Comparison of ENCODE assay signal across 1 cellular context in the genomic region with DNA sequence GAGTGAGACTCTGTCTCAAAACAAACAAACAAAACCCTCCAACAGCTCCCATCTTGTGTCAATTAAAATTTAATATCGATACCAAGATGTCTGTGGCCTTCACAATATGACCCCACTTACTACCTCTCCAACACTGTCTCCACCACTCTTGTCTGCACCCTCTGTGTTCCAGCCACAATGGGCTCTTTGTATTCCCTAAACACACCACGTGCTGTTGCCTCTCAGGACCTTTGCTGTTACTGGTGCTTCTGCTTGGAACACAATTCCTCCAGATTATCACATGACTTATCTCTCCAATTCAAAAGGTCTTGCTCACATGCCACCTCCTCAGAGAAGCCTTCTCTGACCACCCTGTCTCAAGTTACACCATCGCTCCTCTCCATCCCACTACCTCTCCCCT.
TF ChIP-seq lines count a peak whose summit lies in the region.

No MANE protein-coding gene starts in this region.

TF ChIP-seq in HepG2, 621 proteins besides CTCF, POLR2A, EP300 and RAD21 (continued from another document and continues in another):
- TF ChIP-seq, protein P1, sequence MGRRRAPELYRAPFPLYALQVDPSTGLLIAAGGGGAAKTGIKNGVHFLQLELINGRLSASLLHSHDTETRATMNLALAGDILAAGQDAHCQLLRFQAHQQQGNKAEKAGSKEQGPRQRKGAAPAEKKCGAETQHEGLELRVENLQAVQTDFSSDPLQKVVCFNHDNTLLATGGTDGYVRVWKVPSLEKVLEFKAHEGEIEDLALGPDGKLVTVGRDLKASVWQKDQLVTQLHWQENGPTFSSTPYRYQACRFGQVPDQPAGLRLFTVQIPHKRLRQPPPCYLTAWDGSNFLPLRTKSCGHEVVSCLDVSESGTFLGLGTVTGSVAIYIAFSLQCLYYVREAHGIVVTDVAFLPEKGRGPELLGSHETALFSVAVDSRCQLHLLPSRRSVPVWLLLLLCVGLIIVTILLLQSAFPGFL (CRISPR knock-in tag; IDR thresholded peaks at IDR 0.05): no peak
- no peak for TF ChIP-seq ZNF337 (CRISPR knock-in tag; IDR thresholded peaks at IDR 0.05; ENCODE audit: borderline replicate concordance, low read depth)
- TF ChIP-seq SETDB1 (CRISPR knock-in tag; IDR thresholded peaks at IDR 0.05; ENCODE audit: borderline replicate concordance): no peak
- no peak for TF ChIP-seq ARNT (IDR thresholded peaks at IDR 0.05)
- TF ChIP-seq, protein P2, sequence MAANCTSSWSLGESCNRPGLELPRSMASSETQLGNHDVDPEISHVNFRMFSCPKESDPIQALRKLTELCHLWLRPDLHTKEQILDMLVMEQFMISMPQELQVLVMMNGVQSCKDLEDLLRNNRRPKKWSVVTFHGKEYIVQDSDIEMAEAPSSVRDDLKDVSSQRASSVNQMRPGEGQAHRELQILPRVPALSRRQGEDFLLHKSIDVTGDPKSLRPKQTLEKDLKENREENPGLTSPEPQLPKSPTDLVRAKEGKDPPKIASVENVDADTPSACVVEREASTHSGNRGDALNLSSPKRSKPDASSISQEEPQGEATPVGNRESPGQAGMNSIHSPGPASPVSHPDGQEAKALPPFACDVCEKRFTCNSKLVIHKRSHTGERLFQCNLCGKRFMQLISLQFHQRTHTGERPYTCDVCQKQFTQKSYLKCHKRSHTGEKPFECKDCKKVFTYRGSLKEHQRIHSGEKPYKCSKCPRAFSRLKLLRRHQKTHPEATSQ (CRISPR knock-in tag; IDR thresholded peaks at IDR 0.05; ENCODE audit: borderline replicate concordance): no peak
- TF ChIP-seq REPIN1 (CRISPR knock-in tag; IDR thresholded peaks at IDR 0.05; ENCODE audit: borderline replicate concordance, low read depth): no peak
- TF ChIP-seq ZBTB20 (CRISPR knock-in tag; IDR thresholded peaks at IDR 0.05; ENCODE audit: borderline replicate concordance, low read depth): no peak
- TF ChIP-seq ZNF839 (CRISPR knock-in tag; IDR thresholded peaks at IDR 0.05; ENCODE audit: borderline replicate concordance): no peak
- TF ChIP-seq, protein P3, sequence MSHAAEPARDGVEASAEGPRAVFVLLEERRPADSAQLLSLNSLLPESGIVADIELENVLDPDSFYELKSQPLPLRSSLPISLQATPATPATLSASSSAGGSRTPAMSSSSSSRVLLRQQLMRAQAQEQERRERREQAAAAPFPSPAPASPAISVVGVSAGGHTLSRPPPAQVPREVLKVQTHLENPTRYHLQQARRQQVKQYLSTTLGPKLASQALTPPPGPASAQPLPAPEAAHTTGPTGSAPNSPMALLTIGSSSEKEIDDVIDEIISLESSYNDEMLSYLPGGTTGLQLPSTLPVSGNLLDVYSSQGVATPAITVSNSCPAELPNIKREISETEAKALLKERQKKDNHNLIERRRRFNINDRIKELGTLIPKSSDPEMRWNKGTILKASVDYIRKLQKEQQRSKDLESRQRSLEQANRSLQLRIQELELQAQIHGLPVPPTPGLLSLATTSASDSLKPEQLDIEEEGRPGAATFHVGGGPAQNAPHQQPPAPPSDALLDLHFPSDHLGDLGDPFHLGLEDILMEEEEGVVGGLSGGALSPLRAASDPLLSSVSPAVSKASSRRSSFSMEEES (CRISPR knock-in tag; IDR thresholded peaks at IDR 0.05): peak; percentile 40; the same call in 1 of the 2 replicates
- TF ChIP-seq ARNTL (CRISPR knock-in tag; IDR thresholded peaks at IDR 0.05): peak; percentile 44; the same call in 1 of the 2 replicates
- TF ChIP-seq GTF2F1 (IDR thresholded peaks at IDR 0.05; ENCODE audit: low read length): no peak
- TF ChIP-seq, protein P4, sequence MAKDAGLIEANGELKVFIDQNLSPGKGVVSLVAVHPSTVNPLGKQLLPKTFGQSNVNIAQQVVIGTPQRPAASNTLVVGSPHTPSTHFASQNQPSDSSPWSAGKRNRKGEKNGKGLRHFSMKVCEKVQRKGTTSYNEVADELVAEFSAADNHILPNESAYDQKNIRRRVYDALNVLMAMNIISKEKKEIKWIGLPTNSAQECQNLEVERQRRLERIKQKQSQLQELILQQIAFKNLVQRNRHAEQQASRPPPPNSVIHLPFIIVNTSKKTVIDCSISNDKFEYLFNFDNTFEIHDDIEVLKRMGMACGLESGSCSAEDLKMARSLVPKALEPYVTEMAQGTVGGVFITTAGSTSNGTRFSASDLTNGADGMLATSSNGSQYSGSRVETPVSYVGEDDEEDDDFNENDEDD (CRISPR knock-in tag; IDR thresholded peaks at IDR 0.05; ENCODE audit: borderline replicate concordance): no peak
- no peak for TF ChIP-seq NCOR1 (IDR thresholded peaks at IDR 0.05; ENCODE audit: borderline replicate concordance, low read length)
- TF ChIP-seq, protein P5, sequence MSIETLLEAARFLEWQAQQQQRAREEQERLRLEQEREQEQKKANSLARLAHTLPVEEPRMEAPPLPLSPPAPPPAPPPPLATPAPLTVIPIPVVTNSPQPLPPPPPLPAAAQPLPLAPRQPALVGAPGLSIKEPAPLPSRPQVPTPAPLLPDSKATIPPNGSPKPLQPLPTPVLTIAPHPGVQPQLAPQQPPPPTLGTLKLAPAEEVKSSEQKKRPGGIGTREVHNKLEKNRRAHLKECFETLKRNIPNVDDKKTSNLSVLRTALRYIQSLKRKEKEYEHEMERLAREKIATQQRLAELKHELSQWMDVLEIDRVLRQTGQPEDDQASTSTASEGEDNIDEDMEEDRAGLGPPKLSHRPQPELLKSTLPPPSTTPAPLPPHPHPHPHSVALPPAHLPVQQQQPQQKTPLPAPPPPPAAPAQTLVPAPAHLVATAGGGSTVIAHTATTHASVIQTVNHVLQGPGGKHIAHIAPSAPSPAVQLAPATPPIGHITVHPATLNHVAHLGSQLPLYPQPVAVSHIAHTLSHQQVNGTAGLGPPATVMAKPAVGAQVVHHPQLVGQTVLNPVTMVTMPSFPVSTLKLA (IDR thresholded peaks at IDR 0.05): peak; percentile 59
- TF ChIP-seq EED (CRISPR knock-in tag; IDR thresholded peaks at IDR 0.05): no peak
- no peak for TF ChIP-seq ZNF775 (CRISPR knock-in tag; IDR thresholded peaks at IDR 0.05; ENCODE audit: borderline replicate concordance)
- TF ChIP-seq FOXP1 (IDR thresholded peaks at IDR 0.05): no peak
- TF ChIP-seq FOXP1 (CRISPR knock-in tag; IDR thresholded peaks at IDR 0.05): no peak
- no peak for TF ChIP-seq KDM3A (CRISPR knock-in tag; IDR thresholded peaks at IDR 0.05; ENCODE audit: low read depth)
- no peak for TF ChIP-seq SOX6 (IDR thresholded peaks at IDR 0.05)
- TF ChIP-seq SOX6 (CRISPR knock-in tag; IDR thresholded peaks at IDR 0.05): no peak
- TF ChIP-seq, protein P6, sequence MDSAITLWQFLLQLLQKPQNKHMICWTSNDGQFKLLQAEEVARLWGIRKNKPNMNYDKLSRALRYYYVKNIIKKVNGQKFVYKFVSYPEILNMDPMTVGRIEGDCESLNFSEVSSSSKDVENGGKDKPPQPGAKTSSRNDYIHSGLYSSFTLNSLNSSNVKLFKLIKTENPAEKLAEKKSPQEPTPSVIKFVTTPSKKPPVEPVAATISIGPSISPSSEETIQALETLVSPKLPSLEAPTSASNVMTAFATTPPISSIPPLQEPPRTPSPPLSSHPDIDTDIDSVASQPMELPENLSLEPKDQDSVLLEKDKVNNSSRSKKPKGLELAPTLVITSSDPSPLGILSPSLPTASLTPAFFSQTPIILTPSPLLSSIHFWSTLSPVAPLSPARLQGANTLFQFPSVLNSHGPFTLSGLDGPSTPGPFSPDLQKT (CRISPR knock-in tag; IDR thresholded peaks at IDR 0.05; ENCODE audit: borderline replicate concordance): no peak
- no peak for TF ChIP-seq SOX13 (IDR thresholded peaks at IDR 0.05)
- TF ChIP-seq SOX13 (CRISPR knock-in tag; conservative IDR thresholded peaks at IDR 0.05 in 1 of 2, IDR thresholded peaks at IDR 0.05 in 1 of 2): 0 out of 4 replicates have a peak, but pooled peaks of 1 of the 2 experiments have one; percentile 38
- TF ChIP-seq SAFB2 (CRISPR knock-in tag; IDR thresholded peaks at IDR 0.05; ENCODE audit: borderline replicate concordance, low read depth): no peak
- no peak for TF ChIP-seq CBFB (CRISPR knock-in tag; IDR thresholded peaks at IDR 0.05)
- no peak for TF ChIP-seq HCFC1 (IDR thresholded peaks at IDR 0.05; ENCODE audit: low read depth, low read length)
- TF ChIP-seq, protein P7, sequence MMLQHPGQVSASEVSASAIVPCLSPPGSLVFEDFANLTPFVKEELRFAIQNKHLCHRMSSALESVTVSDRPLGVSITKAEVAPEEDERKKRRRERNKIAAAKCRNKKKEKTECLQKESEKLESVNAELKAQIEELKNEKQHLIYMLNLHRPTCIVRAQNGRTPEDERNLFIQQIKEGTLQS (CRISPR knock-in tag; IDR thresholded peaks at IDR 0.05): no peak
- no peak for TF ChIP-seq ZNF543 (CRISPR knock-in tag; IDR thresholded peaks at IDR 0.05)
- no peak for TF ChIP-seq ARHGAP35 (CRISPR knock-in tag; IDR thresholded peaks at IDR 0.05; ENCODE audit: borderline replicate concordance)
- TF ChIP-seq, protein P8, sequence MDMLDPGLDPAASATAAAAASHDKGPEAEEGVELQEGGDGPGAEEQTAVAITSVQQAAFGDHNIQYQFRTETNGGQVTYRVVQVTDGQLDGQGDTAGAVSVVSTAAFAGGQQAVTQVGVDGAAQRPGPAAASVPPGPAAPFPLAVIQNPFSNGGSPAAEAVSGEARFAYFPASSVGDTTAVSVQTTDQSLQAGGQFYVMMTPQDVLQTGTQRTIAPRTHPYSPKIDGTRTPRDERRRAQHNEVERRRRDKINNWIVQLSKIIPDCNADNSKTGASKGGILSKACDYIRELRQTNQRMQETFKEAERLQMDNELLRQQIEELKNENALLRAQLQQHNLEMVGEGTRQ (IDR thresholded peaks at IDR 0.05; ENCODE audit: low read depth, low read length): peak; percentile 83
- TF ChIP-seq, protein P8 (CRISPR knock-in tag; IDR thresholded peaks at IDR 0.05; ENCODE audit: borderline replicate concordance): no peak
- TF ChIP-seq ZNF274 (CRISPR knock-in tag; IDR thresholded peaks at IDR 0.05): no peak
- TF ChIP-seq, protein P9, sequence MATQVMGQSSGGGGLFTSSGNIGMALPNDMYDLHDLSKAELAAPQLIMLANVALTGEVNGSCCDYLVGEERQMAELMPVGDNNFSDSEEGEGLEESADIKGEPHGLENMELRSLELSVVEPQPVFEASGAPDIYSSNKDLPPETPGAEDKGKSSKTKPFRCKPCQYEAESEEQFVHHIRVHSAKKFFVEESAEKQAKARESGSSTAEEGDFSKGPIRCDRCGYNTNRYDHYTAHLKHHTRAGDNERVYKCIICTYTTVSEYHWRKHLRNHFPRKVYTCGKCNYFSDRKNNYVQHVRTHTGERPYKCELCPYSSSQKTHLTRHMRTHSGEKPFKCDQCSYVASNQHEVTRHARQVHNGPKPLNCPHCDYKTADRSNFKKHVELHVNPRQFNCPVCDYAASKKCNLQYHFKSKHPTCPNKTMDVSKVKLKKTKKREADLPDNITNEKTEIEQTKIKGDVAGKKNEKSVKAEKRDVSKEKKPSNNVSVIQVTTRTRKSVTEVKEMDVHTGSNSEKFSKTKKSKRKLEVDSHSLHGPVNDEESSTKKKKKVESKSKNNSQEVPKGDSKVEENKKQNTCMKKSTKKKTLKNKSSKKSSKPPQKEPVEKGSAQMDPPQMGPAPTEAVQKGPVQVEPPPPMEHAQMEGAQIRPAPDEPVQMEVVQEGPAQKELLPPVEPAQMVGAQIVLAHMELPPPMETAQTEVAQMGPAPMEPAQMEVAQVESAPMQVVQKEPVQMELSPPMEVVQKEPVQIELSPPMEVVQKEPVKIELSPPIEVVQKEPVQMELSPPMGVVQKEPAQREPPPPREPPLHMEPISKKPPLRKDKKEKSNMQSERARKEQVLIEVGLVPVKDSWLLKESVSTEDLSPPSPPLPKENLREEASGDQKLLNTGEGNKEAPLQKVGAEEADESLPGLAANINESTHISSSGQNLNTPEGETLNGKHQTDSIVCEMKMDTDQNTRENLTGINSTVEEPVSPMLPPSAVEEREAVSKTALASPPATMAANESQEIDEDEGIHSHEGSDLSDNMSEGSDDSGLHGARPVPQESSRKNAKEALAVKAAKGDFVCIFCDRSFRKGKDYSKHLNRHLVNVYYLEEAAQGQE (IDR thresholded peaks at IDR 0.05; ENCODE audit: borderline replicate concordance in 1 of 2, low read depth in 1 of 2, low read length in 2 of 2): no peak
- no peak for TF ChIP-seq GATA4 (IDR thresholded peaks at IDR 0.05; ENCODE audit: borderline replicate concordance, low read depth)
- peak; percentile 60; the same call in 1 of the 2 replicates for TF ChIP-seq SOX5 (CRISPR knock-in tag; IDR thresholded peaks at IDR 0.05; ENCODE audit: borderline replicate concordance)
- TF ChIP-seq, protein P10, sequence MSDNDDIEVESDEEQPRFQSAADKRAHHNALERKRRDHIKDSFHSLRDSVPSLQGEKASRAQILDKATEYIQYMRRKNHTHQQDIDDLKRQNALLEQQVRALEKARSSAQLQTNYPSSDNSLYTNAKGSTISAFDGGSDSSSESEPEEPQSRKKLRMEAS (IDR thresholded peaks at IDR 0.05): 0 out of 2 replicates have a peak, but pooled peaks have one; percentile 43
- no peak for TF ChIP-seq ZNF296 (CRISPR knock-in tag; conservative IDR thresholded peaks at IDR 0.05)
